ENCODE assay signal across 19 cellular contexts in the genomic region with DNA sequence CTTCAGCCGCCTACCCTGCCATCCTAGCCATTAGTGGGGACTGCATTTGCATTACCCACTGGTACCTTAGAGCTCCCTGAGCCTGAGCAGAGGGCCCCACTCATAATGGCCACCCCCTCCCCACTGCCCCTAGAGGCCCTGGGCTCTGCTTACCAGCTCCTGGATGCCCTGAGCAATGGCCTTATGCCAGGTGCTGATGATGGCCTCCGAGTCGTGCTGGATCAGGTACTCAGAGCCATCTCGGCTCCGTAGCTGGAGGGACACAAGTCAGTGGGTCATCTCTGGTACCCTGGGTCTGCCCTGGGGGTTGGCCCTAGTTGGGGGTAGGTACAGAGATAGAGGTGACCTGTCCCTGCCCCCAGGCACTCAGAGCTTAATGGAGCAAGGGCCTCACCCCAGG. TPM values are rescaled to one million over a fixed set of nuclear protein-coding genes. Genes with fewer than 3 reads are reported as not detected.
DNase-seq lines count a peak whose midpoint lies in the region; ATAC-seq and TF ChIP-seq lines count a peak whose summit lies in the region.
"Had no signal": no experiment of that assay in that cellular context is flagged by ENCODE, and none has a peak within 500 bp of the region (broad histone marks: within the 10 kb centered on the region; RNA-seq: fewer than 3 reads in every experiment).

No MANE protein-coding gene starts in this region.

- H3K36me3 Mint-ChIP-seq in CD4-positive, alpha-beta T cell (ENCODE audit: low read depth), result peaks cover 76% of the 10 kb centered on the region
- no peaks in the 10 kb centered on the region for H3K36me3 Mint-ChIP-seq in activated naive CD4-positive, alpha-beta T cell treated with anti-CD3 and anti-CD28 coated beads, Interleukin-2, amount 50 U/mL, for 72 hours
- H3K36me3 Mint-ChIP-seq in activated naive CD4-positive, alpha-beta T cell treated with anti-CD3 and anti-CD28 coated beads for 36 hours (ENCODE audit: low read depth), result peaks cover 16% of the 10 kb centered on the region

- peaks cover 10% of the 10 kb centered on the region for H4K20me1 ChIP-seq in BLaER1
- H4K20me1 ChIP-seq in osteoblast (ENCODE audit: insufficient read depth, low read length), result no peaks in the 10 kb centered on the region

- no peak overlapping the region for H3K4me2 ChIP-seq in BLaER1
- no peak overlapping the region for H3K4me2 ChIP-seq in osteoblast (ENCODE audit: insufficient read depth, low read length)

- intact Hi-C loops in CD4-positive, alpha-beta T cell (cut with DNase I, micrococcal nuclease), result no loop called here
- intact Hi-C loops in activated naive CD4-positive, alpha-beta T cell treated with anti-CD3 and anti-CD28 coated beads for 36 hours (cut with micrococcal nuclease), result no loop called here

- H3K4me1 ChIP-seq in BLaER1, result peaks cover 43% of the 10 kb centered on the region
- H3K4me1 ChIP-seq in osteoblast (ENCODE audit: insufficient read depth, low read length), result peaks cover 7% of the 10 kb centered on the region
- H3K4me1 ChIP-seq: HAP-1 had no signal

- 0 out of 2 replicates have a peak overlapping the region, but pooled peaks have one; percentile 4 for H3K9ac ChIP-seq in BLaER1

- TF ChIP-seq CTCF in CD4-positive, alpha-beta T cell (IDR thresholded peaks at IDR 0.05), result no peak
- no peak for TF ChIP-seq CTCF in RWPE1 (conservative IDR thresholded peaks at IDR 0.05; ENCODE audit: low read depth)
- no peak for TF ChIP-seq CTCF in osteoblast (IDR thresholded peaks at IDR 0.05; ENCODE audit: extremely low read depth, low read depth, low read length)

- H3K27ac Mint-ChIP-seq in CD4-positive, alpha-beta T cell, result peak overlapping the region; percentile 56
- no peak overlapping the region for H3K27ac Mint-ChIP-seq in activated naive CD4-positive, alpha-beta T cell treated with anti-CD3 and anti-CD28 coated beads, Interleukin-2, amount 50 U/mL, for 72 hours
- H3K27ac Mint-ChIP-seq in activated naive CD4-positive, alpha-beta T cell treated with anti-CD3 and anti-CD28 coated beads for 36 hours, result no peak overlapping the region
- H3K27ac Mint-ChIP-seq: CD8-positive, alpha-beta T cell had no signal

- ATAC-seq in CD4-positive, alpha-beta T cell (ENCODE audit: poor library complexity), result no peak
- no peak for ATAC-seq in activated naive CD4-positive, alpha-beta T cell treated with anti-CD3 and anti-CD28 coated beads, Interleukin-2, amount 50 U/mL, for 72 hours
- ATAC-seq: CD8-positive, alpha-beta T cell; GM12878; K562 had no signal

- H3K9me3 Mint-ChIP-seq in CD4-positive, alpha-beta T cell, result no peaks in the 10 kb centered on the region
- no peaks in the 10 kb centered on the region for H3K9me3 Mint-ChIP-seq in activated naive CD4-positive, alpha-beta T cell treated with anti-CD3 and anti-CD28 coated beads, Interleukin-2, amount 50 U/mL, for 72 hours
- no peaks in the 10 kb centered on the region for H3K9me3 Mint-ChIP-seq in activated naive CD4-positive, alpha-beta T cell treated with anti-CD3 and anti-CD28 coated beads for 36 hours
- H3K9me3 Mint-ChIP-seq: CD8-positive, alpha-beta T cell had no signal

- H3K36me3 ChIP-seq in BLaER1 (peaks cover 93% of the 10 kb centered on the region), osteoblast (ENCODE audit: insufficient read depth, low read length) (no peaks in the 10 kb centered on the region)
- H3K36me3 ChIP-seq: BE2C, HAP-1 had no signal

- H3K9me3 ChIP-seq in BLaER1 (no peaks in the 10 kb centered on the region), osteoblast (ENCODE audit: low read depth, low read length) (no peaks in the 10 kb centered on the region)
- H3K9me3 ChIP-seq in CD4-positive, alpha-beta T cell (ENCODE audit: control insufficient read depth, low read length), result no peaks in the 10 kb centered on the region
- H3K9me3 ChIP-seq: BE2C, HAP-1 had no signal

- CTCF ChIA-PET in CD4-positive, alpha-beta T cell (lab: Charles Lee), result no interaction called here
- CTCF ChIA-PET in RWPE1 (lab: Yijun Ruan, JAX), result interaction anchor here (1.2 kb wide), 2 partner anchors 12 to 263 kb away, joined by 3 read pairs; a partner anchor contains a TSS
- CTCF ChIA-PET in activated naive CD4-positive, alpha-beta T cell treated with anti-CD3 and anti-CD28 coated beads for 36 hours (lab: Charles Lee), result interaction anchor here (1.6 kb wide), 1 partner anchor 10 kb away, joined by 7 read pairs; no protein-coding TSS in a partner anchor

- H3K4me3 ChIP-seq in BLaER1 (no peak overlapping the region), osteoblast (ENCODE audit: insufficient read depth, low read length) (no peak overlapping the region)
- H3K4me3 ChIP-seq: GM12878, HAP-1, K562 had no signal

- H3K27me3 Mint-ChIP-seq in CD4-positive, alpha-beta T cell, result no peaks in the 10 kb centered on the region
- H3K27me3 Mint-ChIP-seq in activated naive CD4-positive, alpha-beta T cell treated with anti-CD3 and anti-CD28 coated beads for 36 hours (ENCODE audit: low read depth), result no peaks in the 10 kb centered on the region

- no peak for DNase-seq in CD4-positive, alpha-beta T cell
- no peak for DNase-seq in RWPE1 (ENCODE audit: low spot score)
- DNase-seq in osteoblast (ENCODE audit: insufficient read length, low spot score, missing footprints), result peak; percentile 79
- DNase-seq in activated naive CD4-positive, alpha-beta T cell treated with anti-CD3 and anti-CD28 coated beads, Interleukin-2, amount 50 U/mL, for 72 hours (ENCODE audit: low spot score in 2 of 2), result no peak
- no peak for DNase-seq in stimulated activated CD8-positive, alpha-beta memory T cell treated with anti-CD3 and anti-CD28 coated beads, Interleukin-4, amount 100 ng/mL, for 48 hours
- DNase-seq in activated naive CD4-positive, alpha-beta T cell treated with anti-CD3 and anti-CD28 coated beads for 36 hours, result no peak
- DNase-seq: ACHN; BE2C; Calu3; CD8-positive, alpha-beta T cell; DMS79 treated with DMSO at 0.1 percent for 48 hours; GF-D8; IMR-90 had no signal

- H2AFZ ChIP-seq in osteoblast (ENCODE audit: low read length), result no peak overlapping the region

- H3K79me2 ChIP-seq in osteoblast (ENCODE audit: insufficient read depth, low read length), result no peaks in the 10 kb centered on the region

- no peaks in the 10 kb centered on the region for H3K4me1 Mint-ChIP-seq in CD4-positive, alpha-beta T cell (ENCODE audit: low read depth)
- no peaks in the 10 kb centered on the region for H3K4me1 Mint-ChIP-seq in activated naive CD4-positive, alpha-beta T cell treated with anti-CD3 and anti-CD28 coated beads for 36 hours (ENCODE audit: low read depth)

- H3K27me3 ChIP-seq in BLaER1, result no peaks in the 10 kb centered on the region
- no peaks in the 10 kb centered on the region for H3K27me3 ChIP-seq in CD4-positive, alpha-beta T cell (ENCODE audit: control insufficient read depth, insufficient read depth, low read length)
- H3K27me3 ChIP-seq in osteoblast (ENCODE audit: insufficient read depth, low read length), result peaks cover under 1% of the 10 kb centered on the region
- H3K27me3 ChIP-seq: BE2C had no signal

- no peak overlapping the region for H3K27ac ChIP-seq in BLaER1
- no peak overlapping the region for H3K27ac ChIP-seq in CD4-positive, alpha-beta T cell (ENCODE audit: low read depth, low read length)
- H3K27ac ChIP-seq in RWPE1, result peak overlapping the region; percentile 28
- no peak overlapping the region for H3K27ac ChIP-seq in osteoblast (ENCODE audit: low read depth, low read length)
- H3K27ac ChIP-seq: C4-2B, HL-60 had no signal

- no peak overlapping the region for H3K4me3 Mint-ChIP-seq in CD4-positive, alpha-beta T cell
- H3K4me3 Mint-ChIP-seq in activated naive CD4-positive, alpha-beta T cell treated with anti-CD3 and anti-CD28 coated beads for 36 hours, result no peak overlapping the region
- H3K4me3 Mint-ChIP-seq: CD8-positive, alpha-beta T cell had no signal

- POLR2A ChIA-PET in CD4-positive, alpha-beta T cell (lab: Charles Lee), result interaction anchor here (1.6 kb wide), 1 partner anchor 172 kb away, joined by 4 read pairs; no protein-coding TSS in a partner anchor
- POLR2A ChIA-PET in RWPE1 (lab: Yijun Ruan, JAX; ENCODE audit: low non-redundant PET), result no interaction called here

RNA-seq across cellular contexts. Expression of a gene that starts 34.9 kb away (rescaled TPM):
- 10 to 100 TPM; 33.3 to 35.2 TPM for total RNA-seq in CD4-positive, alpha-beta T cell
- 2.9 and 6.2 TPM in 2 replicates for total RNA-seq in osteoblast
- total RNA-seq in activated naive CD4-positive, alpha-beta T cell treated with anti-CD3 and anti-CD28 coated beads, Interleukin-2, amount 50 U/mL, for 72 hours, result 10 to 100 TPM; 49.7 to 55.1 TPM
- total RNA-seq in activated naive CD4-positive, alpha-beta T cell treated with anti-CD3 and anti-CD28 coated beads for 36 hours, result 10 to 100 TPM; 39.5 to 41.3 TPM
